In the genomic region with DNA sequence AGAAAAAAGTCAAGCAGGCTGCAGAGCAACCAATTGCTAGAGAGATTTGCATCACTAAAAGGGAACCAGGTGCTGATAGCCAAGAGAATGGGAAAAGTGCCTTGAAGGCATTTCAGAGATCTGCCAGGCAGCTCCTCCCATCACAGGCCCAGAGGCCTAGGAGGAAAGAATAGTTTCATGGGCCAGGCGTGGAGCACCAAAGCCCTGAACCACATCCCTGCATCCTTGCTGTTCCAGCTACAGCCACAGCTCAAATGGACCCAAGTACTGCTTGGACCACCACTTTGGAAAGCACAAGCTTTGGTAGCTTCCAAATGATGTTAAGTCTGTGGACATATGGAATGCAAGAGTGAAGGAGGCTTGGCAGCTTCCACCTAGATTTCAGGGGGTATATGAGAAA, we compare ENCODE assay signal across 22 cellular contexts. TPM values are rescaled to one million over a fixed set of nuclear protein-coding genes. Genes with fewer than 3 reads are reported as not detected.
DNase-seq lines count a peak whose midpoint lies in the region; ATAC-seq and TF ChIP-seq lines count a peak whose summit lies in the region.
"Had no signal": no experiment of that assay in that cellular context is flagged by ENCODE, and none has a peak within 500 bp of the region (broad histone marks: within the 10 kb centered on the region; RNA-seq: fewer than 3 reads in every experiment).

No MANE protein-coding gene starts in this region.

- ATAC-seq in GM23338 = no peak

- H2AFZ ChIP-seq in GM23338 (no peak overlapping the region), Karpas-422 (ENCODE audit: low read length) (no peak overlapping the region)

- H3K27me3 ChIP-seq in GM23338 (ENCODE audit: insufficient read depth) = no peaks in the 10 kb centered on the region
- H3K27me3 ChIP-seq in Karpas-422 (ENCODE audit: low read length) = no peaks in the 10 kb centered on the region
- H3K27me3 ChIP-seq: BE2C, BLaER1 had no signal

- no peaks in the 10 kb centered on the region for H4K20me1 ChIP-seq in GM23338 (replicated peaks; ENCODE audit: insufficient read depth)
- no peaks in the 10 kb centered on the region for H4K20me1 ChIP-seq in Karpas-422 (ENCODE audit: insufficient read depth, low read depth, low read length)
- H4K20me1 ChIP-seq: BLaER1 had no signal

- H3K27ac ChIP-seq in GM23338 (ENCODE audit: low read depth) (no peak overlapping the region), Karpas-422 (ENCODE audit: low read length) (no peak overlapping the region)
- H3K27ac ChIP-seq: BLaER1 had no signal

- peaks cover 53% of the 10 kb centered on the region for H3K9me3 Mint-ChIP-seq in GM23338

- DNase-seq in GM23338 (ENCODE audit: low spot score) (peak; percentile 4), Karpas-422 (peak; percentile 29), hypothalamus (lab: John Stamatoyannopoulos, UW) (no peak), T1000 (lab: John Stamatoyannopoulos, UW) (no peak), NCI-H2081 treated with DMSO at 0.1 percent for 48 hours (lab: John Stamatoyannopoulos, UW) (no peak)
- DNase-seq: 8988T; ACHN; BE2C; C1 segment of cervical spinal cord; CD4-positive, alpha-beta memory T cell; CD4-positive, CD25-positive, alpha-beta regulatory T cell; CD8-positive, alpha-beta memory T cell; COR-L47; DMS 273 treated with DMSO at 0.1 percent for 48 hours; DMS153; DMS53; DMS79; DND-41; EL; GF-D8 had no signal

- H3K4me3 ChIP-seq in GM23338 (no peak overlapping the region), Karpas-422 (ENCODE audit: low read length) (no peak overlapping the region)
- H3K4me3 ChIP-seq: BLaER1 had no signal

- H3K9me2 ChIP-seq in GM23338 (ENCODE audit: insufficient read depth) = no peaks in the 10 kb centered on the region
- H3K9me2 ChIP-seq in Karpas-422 (replicated peaks; ENCODE audit: insufficient read depth, low read length) = no peaks in the 10 kb centered on the region

- H3K36me3 ChIP-seq in GM23338 (ENCODE audit: insufficient read depth) = peaks cover 3% of the 10 kb centered on the region; the same call in 1 of the 2 replicates
- no peaks in the 10 kb centered on the region for H3K36me3 ChIP-seq in Karpas-422 (ENCODE audit: insufficient read depth, low read length)
- H3K36me3 ChIP-seq: BE2C, BLaER1 had no signal

- no peaks in the 10 kb centered on the region for H3K4me1 ChIP-seq in GM23338 (ENCODE audit: insufficient read depth)
- no peaks in the 10 kb centered on the region for H3K4me1 ChIP-seq in Karpas-422 (ENCODE audit: low read length)
- H3K4me1 ChIP-seq: BE2C, BLaER1 had no signal

- H3K36me3 Mint-ChIP-seq in GM23338 (ENCODE audit: low read depth) = peaks cover 18% of the 10 kb centered on the region
- H3K36me3 Mint-ChIP-seq: CD14-positive monocyte; CD4-positive, alpha-beta memory T cell; CD4-positive, CD25-positive, alpha-beta regulatory T cell had no signal

- no peak overlapping the region for H3K4me2 ChIP-seq in GM23338
- H3K4me2 ChIP-seq in Karpas-422 (ENCODE audit: low read depth, low read length, poor library complexity, severe bottlenecking) = no peak overlapping the region
- H3K4me2 ChIP-seq: BLaER1 had no signal

- H3F3A ChIP-seq in GM23338 (replicated peaks; ENCODE audit: low read depth) = no peaks in the 10 kb centered on the region

- H3K4me3 Mint-ChIP-seq in GM23338 = no peak overlapping the region
- H3K4me3 Mint-ChIP-seq: CD14-positive monocyte; CD4-positive, alpha-beta memory T cell; CD4-positive, CD25-positive, alpha-beta regulatory T cell; CD8-positive, alpha-beta memory T cell had no signal

- no peaks in the 10 kb centered on the region for H3K79me2 ChIP-seq in GM23338 (replicated peaks; ENCODE audit: insufficient read depth)
- H3K79me2 ChIP-seq in Karpas-422 (ENCODE audit: low read length) = no peaks in the 10 kb centered on the region

- H3K27ac Mint-ChIP-seq in GM23338 = no peak overlapping the region
- H3K27ac Mint-ChIP-seq: CD14-positive monocyte; CD4-positive, CD25-positive, alpha-beta regulatory T cell; CD8-positive, alpha-beta memory T cell had no signal

- TF ChIP-seq CTCF in GM23338 (conservative IDR thresholded peaks at IDR 0.05; ENCODE audit: low read depth in 2 of 2) = no peak

- H3K9me3 ChIP-seq in Karpas-422 (ENCODE audit: low read length) = no peaks in the 10 kb centered on the region
- H3K9me3 ChIP-seq: BE2C had no signal

- peaks cover 7% of the 10 kb centered on the region for H3K27me3 Mint-ChIP-seq in GM23338 (ENCODE audit: insufficient read depth, low read depth, poor library complexity)

- H3K4me1 Mint-ChIP-seq in GM23338 = no peaks in the 10 kb centered on the region
- H3K4me1 Mint-ChIP-seq: CD14-positive monocyte; CD4-positive, alpha-beta memory T cell; CD4-positive, CD25-positive, alpha-beta regulatory T cell; CD8-positive, alpha-beta memory T cell had no signal

- H3K9ac ChIP-seq in Karpas-422 (ENCODE audit: low read length) = no peak overlapping the region
- H3K9ac ChIP-seq: BLaER1 had no signal

TF ChIP-seq in GM23338, 12 proteins besides CTCF, POLR2A, EP300 and RAD21 (continues in another document):
- TF ChIP-seq, protein P1, sequence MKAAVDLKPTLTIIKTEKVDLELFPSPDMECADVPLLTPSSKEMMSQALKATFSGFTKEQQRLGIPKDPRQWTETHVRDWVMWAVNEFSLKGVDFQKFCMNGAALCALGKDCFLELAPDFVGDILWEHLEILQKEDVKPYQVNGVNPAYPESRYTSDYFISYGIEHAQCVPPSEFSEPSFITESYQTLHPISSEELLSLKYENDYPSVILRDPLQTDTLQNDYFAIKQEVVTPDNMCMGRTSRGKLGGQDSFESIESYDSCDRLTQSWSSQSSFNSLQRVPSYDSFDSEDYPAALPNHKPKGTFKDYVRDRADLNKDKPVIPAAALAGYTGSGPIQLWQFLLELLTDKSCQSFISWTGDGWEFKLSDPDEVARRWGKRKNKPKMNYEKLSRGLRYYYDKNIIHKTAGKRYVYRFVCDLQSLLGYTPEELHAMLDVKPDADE (IDR thresholded peaks at IDR 0.05) = no peak
- no peak for TF ChIP-seq ZNF114 (CRISPR knock-in tag; IDR thresholded peaks at IDR 0.05)
- no peak for TF ChIP-seq EZH2phosphoT487 (IDR thresholded peaks at IDR 0.05; ENCODE audit: unreplicated experiment)
- no peak for TF ChIP-seq REST (IDR thresholded peaks at IDR 0.05; ENCODE audit: unreplicated experiment)
- no peak for TF ChIP-seq EZH2 (IDR thresholded peaks at IDR 0.05; ENCODE audit: low read depth, unreplicated experiment)
- no peak for TF ChIP-seq CREB1 (CRISPR knock-in tag; IDR thresholded peaks at IDR 0.05; ENCODE audit: low read depth)
- no peak for TF ChIP-seq POLR2AphosphoS5 (IDR thresholded peaks at IDR 0.05; ENCODE audit: low read depth)
- no peak for TF ChIP-seq JUNB (IDR thresholded peaks at IDR 0.05; ENCODE audit: unreplicated experiment)
- TF ChIP-seq NANOG (IDR thresholded peaks at IDR 0.05; ENCODE audit: borderline replicate concordance) = no peak

RNA-seq across cellular contexts. Expression of gene ZSWIM5, which starts 29.7 kb away (rescaled TPM):
- 2.6 and 3.6 TPM in 2 replicates for total RNA-seq in GM23338 (2014; rRNA removed; shearing (Covaris generic))
- polyA plus RNA-seq in GM23338 (2016; fragmentation: Nextera tagmentation; extraction: Ambion mirVana) = 0.49 and 0.65 TPM in 2 replicates
- total RNA-seq in Karpas-422 (2014; rRNA removed; shearing (Covaris generic); ENCODE audit: low replicate concordance) = 0.04 TPM in 2 replicates
- polyA plus RNA-seq: CD14-positive monocyte had no signal

Comparison
In these comparisons a context has a peak if more than half of its experiments do, and no peak if none do; other contexts are left out.
1. DNase-seq: peak in GM23338 (single experiment) and Karpas-422 (single experiment); none in hypothalamus (0 of 51), T1000 (single experiment) and NCI-H2081 treated with DMSO at 0.1 percent for 48 hours (single experiment).